1 cellular context compared by ENCODE assay signal in the genomic region with DNA sequence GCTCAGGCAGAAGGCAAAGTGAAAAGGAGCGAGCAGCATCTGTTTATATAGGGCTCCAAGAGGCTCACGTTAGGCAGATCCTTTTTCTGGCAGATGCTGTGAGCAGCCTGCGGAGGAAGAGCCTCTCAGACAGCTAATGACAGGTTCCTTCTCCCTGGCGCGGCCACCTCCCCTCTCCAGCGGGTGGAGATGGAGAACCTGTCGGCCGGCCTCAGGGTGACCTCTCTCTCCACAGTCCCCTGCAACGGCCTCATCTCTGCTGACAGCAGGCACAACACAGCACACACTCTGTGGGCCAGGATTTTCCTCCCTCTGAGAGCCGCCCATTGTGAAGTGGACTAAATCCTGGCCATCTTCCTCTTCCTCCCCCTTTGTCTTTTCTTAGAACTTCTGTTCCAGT.
TF ChIP-seq lines count a peak whose summit lies in the region.

No MANE protein-coding gene starts in this region.

TF ChIP-seq in IMR-90, 13 proteins besides CTCF, POLR2A, EP300 and RAD21 (continued from another document):
- TF ChIP-seq ELK1 (IDR thresholded peaks at IDR 0.05; ENCODE audit: borderline replicate concordance, low read depth, low read length) (no peak), CEBPB (IDR thresholded peaks at IDR 0.05; ENCODE audit: low read depth, low read length) (no peak), FOS (IDR thresholded peaks at IDR 0.05; ENCODE audit: low read depth, low read length) (no peak), NFE2L2 (IDR thresholded peaks at IDR 0.05; ENCODE audit: low read depth, low read length) (no peak)
- TF ChIP-seq, protein P1, sequence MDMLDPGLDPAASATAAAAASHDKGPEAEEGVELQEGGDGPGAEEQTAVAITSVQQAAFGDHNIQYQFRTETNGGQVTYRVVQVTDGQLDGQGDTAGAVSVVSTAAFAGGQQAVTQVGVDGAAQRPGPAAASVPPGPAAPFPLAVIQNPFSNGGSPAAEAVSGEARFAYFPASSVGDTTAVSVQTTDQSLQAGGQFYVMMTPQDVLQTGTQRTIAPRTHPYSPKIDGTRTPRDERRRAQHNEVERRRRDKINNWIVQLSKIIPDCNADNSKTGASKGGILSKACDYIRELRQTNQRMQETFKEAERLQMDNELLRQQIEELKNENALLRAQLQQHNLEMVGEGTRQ (IDR thresholded peaks at IDR 0.05; ENCODE audit: low read depth, low read length), result no peak
